23 cellular contexts compared by ENCODE assay signal in the genomic region with DNA sequence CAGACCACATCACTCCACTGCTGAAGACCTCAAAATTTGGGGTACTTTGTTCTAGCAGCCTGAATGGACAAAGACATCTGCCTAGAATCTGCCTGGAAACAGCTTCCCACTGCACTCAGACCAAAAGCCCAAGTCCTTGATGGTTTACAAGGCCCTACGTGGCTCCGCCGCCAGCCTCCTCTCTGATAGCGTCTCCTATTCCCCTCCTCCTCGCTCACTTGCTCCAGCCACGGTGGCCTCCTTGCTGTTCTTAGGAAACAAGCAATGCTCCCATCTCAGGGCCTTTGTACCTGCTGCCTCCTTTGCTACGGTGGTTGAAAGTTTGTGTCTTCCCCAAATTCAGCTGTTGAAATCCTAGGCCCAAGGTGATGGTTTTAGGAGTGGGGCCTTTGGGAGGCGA. TPM values are rescaled to one million over a fixed set of nuclear protein-coding genes. Genes with fewer than 3 reads are reported as not detected.
"Had no signal": no experiment of that assay in that cellular context is flagged by ENCODE, and none has a peak within 500 bp of the region (broad histone marks: within the 10 kb centered on the region; RNA-seq: fewer than 3 reads in every experiment).

No MANE protein-coding gene starts in this region.

- H3K4me3 Mint-ChIP-seq: activated CD4-positive, alpha-beta T cell treated with anti-CD3 and anti-CD28 coated beads, Interleukin-2, amount 10 ng/mL, durations not matched to agents 24 days and 14 days; central memory CD8-positive, alpha-beta T cell; dendritic cell treated with granulocyte-macrophage colony-stimulating factor and Interleukin-4, amounts not matched to agents 40 ng/mL and 50 ng/mL, for 4 days; effector memory CD8-positive, alpha-beta T cell; WTC11 had no signal

- H3K9me3 ChIP-seq: heart right ventricle, psoas muscle, stomach, thoracic aorta, vagina had no signal

- H3K9me3 Mint-ChIP-seq: activated CD4-positive, alpha-beta T cell treated with anti-CD3 and anti-CD28 coated beads, Interleukin-2, amount 10 ng/mL, durations not matched to agents 24 days and 14 days; activated T-helper 2 cell treated with anti-CD3 and anti-CD28 coated beads, Interferon-gamma antibody, Interleukin-2, Interleukin-4, amounts not matched to agents 10 μg/mL and 5 μg/mL and 100 μg/mL, durations not matched to agents 14 hours and 24 hours and 36 hours; central memory CD8-positive, alpha-beta T cell; dendritic cell treated with granulocyte-macrophage colony-stimulating factor and Interleukin-4, amounts not matched to agents 40 ng/mL and 50 ng/mL, for 4 days; effector memory CD8-positive, alpha-beta T cell; WTC11 had no signal

- DNase-seq: activated CD4-positive, alpha-beta T cell treated with anti-CD3 and anti-CD28 coated beads, Interleukin-2, amount 10 ng/mL, durations not matched to agents 24 days and 14 days; activated CD8-positive, alpha-beta memory T cell treated with anti-CD3 and anti-CD28 coated beads for 24 hours; activated naive CD4-positive, alpha-beta T cell treated with anti-CD3 and anti-CD28 coated beads, Interleukin-2, amount 50 U/mL, for 16 hours; activated T-cell treated with anti-CD3 and anti-CD28 coated beads for 4 hours; effector memory CD8-positive, alpha-beta T cell; heart right ventricle; midbrain; nucleus accumbens; stimulated activated CD4-positive, alpha-beta T cell treated with anti-CD3 and anti-CD28 coated beads, Interleukin-12 subunit alpha, Interleukin-12 subunit beta, amount 100 ng/mL, for 4 hours; stimulated activated CD4-positive, alpha-beta T cell treated with anti-CD3 and anti-CD28 coated beads, Interleukin-2, amount 100 ng/mL, for 24 hours; stomach; SW 1271 had no signal

- H3K27me3 ChIP-seq: heart right ventricle, vagina had no signal

- H3K36me3 Mint-ChIP-seq: WTC11 had no signal

- H3K36me3 ChIP-seq: heart right ventricle, stomach, thoracic aorta, vagina had no signal

- H3K4me1 ChIP-seq: psoas muscle had no signal

- ATAC-seq: effector memory CD8-positive, alpha-beta T cell; left colon had no signal

- H3K27ac ChIP-seq: epithelial cell of prostate, psoas muscle, stomach, thoracic aorta, vagina had no signal

- H3K27ac Mint-ChIP-seq: activated CD4-positive, alpha-beta T cell treated with anti-CD3 and anti-CD28 coated beads, Interleukin-2, amount 10 ng/mL, durations not matched to agents 24 days and 14 days; activated T-helper 2 cell treated with anti-CD3 and anti-CD28 coated beads, Interferon-gamma antibody, Interleukin-2, Interleukin-4, amounts not matched to agents 10 μg/mL and 5 μg/mL and 100 μg/mL, durations not matched to agents 14 hours and 24 hours and 36 hours; dendritic cell treated with granulocyte-macrophage colony-stimulating factor and Interleukin-4, amounts not matched to agents 40 ng/mL and 50 ng/mL, for 4 days; effector memory CD8-positive, alpha-beta T cell; WTC11 had no signal

- H3K4me1 Mint-ChIP-seq: activated CD4-positive, alpha-beta T cell treated with anti-CD3 and anti-CD28 coated beads, Interleukin-2, amount 10 ng/mL, durations not matched to agents 24 days and 14 days; central memory CD8-positive, alpha-beta T cell had no signal

- H3K4me3 ChIP-seq: heart right ventricle, lung, psoas muscle, stomach, thoracic aorta, vagina had no signal

RNA-seq across cellular contexts. Expression of gene SORCS2, which starts 34.7 kb away (rescaled TPM):
- total RNA-seq: activated CD4-positive, alpha-beta T cell treated with anti-CD3 and anti-CD28 coated beads, Interleukin-2, amount 10 ng/mL, durations not matched to agents 24 days and 14 days; SK-MEL-5 had no signal
